26 cellular contexts compared by ENCODE assay signal in genomic region chr13:59538512-59538911, GRCh38.
"Had no signal": no experiment of that assay in that cellular context is flagged by ENCODE, and none has a peak within 500 bp of the region (broad histone marks: within the 10 kb centered on the region; RNA-seq: fewer than 3 reads in every experiment).

No MANE protein-coding gene starts in this region.

- H3K4me3 ChIP-seq: lung, mucosa of descending colon, right atrium auricular region, sigmoid colon, stomach, thyroid gland, vagina had no signal

- H3K36me3 ChIP-seq: right atrium auricular region, sigmoid colon, stomach, thyroid gland, vagina had no signal

- H3K4me1 ChIP-seq: parathyroid adenoma, right atrium auricular region, thyroid gland, vagina had no signal

- H3K9me3 ChIP-seq: mucosa of descending colon, right atrium auricular region, sigmoid colon, stomach, thyroid gland, vagina had no signal

- H2AFZ ChIP-seq: parathyroid adenoma had no signal

- H3K9me3 Mint-ChIP-seq: natural killer cell treated with Interleukin-12 subunit alpha and Interleukin-12 subunit beta and Interleukin-15 and Interleukin-18, amount 100 ng/mL, for 72 hours had no signal

- H3K36me3 Mint-ChIP-seq: memory B cell; mesothelial cell of epicardium; naive B cell; natural killer cell treated with Interleukin-12 subunit alpha and Interleukin-12 subunit beta and Interleukin-15 and Interleukin-18, amount 100 ng/mL, for 72 hours; stimulated activated effector memory CD8-positive, alpha-beta T cell treated with anti-CD3 and anti-CD28 coated beads, Interleukin-12 subunit alpha, Interleukin-12 subunit beta, amount 100 ng/mL, for 72 hours had no signal

- H3K27ac ChIP-seq: parathyroid adenoma, right atrium auricular region, sigmoid colon, stomach, thyroid gland, vagina had no signal

- H3K4me1 Mint-ChIP-seq: memory B cell; naive B cell; neural crest cell; stimulated activated effector memory CD8-positive, alpha-beta T cell treated with anti-CD3 and anti-CD28 coated beads, Interleukin-12 subunit alpha, Interleukin-12 subunit beta, amount 100 ng/mL, for 72 hours had no signal

- DNase-seq: cortex of kidney; effector memory CD8-positive, alpha-beta T cell; head of caudate nucleus; kidney; mucosa of descending colon; naive B cell; sigmoid colon; stimulated activated CD4-positive, alpha-beta T cell treated with anti-CD3 and anti-CD28 coated beads, Interleukin-2, amount 100 ng/mL, for 24 hours; stimulated activated CD4-positive, alpha-beta T cell treated with anti-CD3 and anti-CD28 coated beads, Interleukin-4, amount 100 ng/mL, for 24 hours; stimulated activated naive CD4-positive, alpha-beta T cell treated with Interleukin-2 at 50 U/mL for 16 hours; stomach; thyroid gland; trophoblast cell had no signal

- H3K27me3 ChIP-seq: right atrium auricular region, sigmoid colon, stomach, thyroid gland, vagina had no signal

- H3K9ac ChIP-seq: parathyroid adenoma had no signal

- ATAC-seq: effector memory CD8-positive, alpha-beta T cell; left lobe of liver; mucosa of descending colon; natural killer cell treated with Interleukin-12 subunit alpha and Interleukin-12 subunit beta and Interleukin-15 and Interleukin-18, amount 100 ng/mL, for 72 hours; stimulated activated effector memory CD8-positive, alpha-beta T cell treated with anti-CD3 and anti-CD28 coated beads, Interleukin-12 subunit alpha, Interleukin-12 subunit beta, amount 100 ng/mL, for 72 hours had no signal

- H3K79me2 ChIP-seq: parathyroid adenoma had no signal

- H3K27me3 Mint-ChIP-seq: effector memory CD8-positive, alpha-beta T cell; progenitor cell of endocrine pancreas had no signal

- H3K27ac Mint-ChIP-seq: effector memory CD8-positive, alpha-beta T cell; memory B cell; mesothelial cell of epicardium; naive B cell; natural killer cell treated with Interleukin-12 subunit alpha and Interleukin-12 subunit beta and Interleukin-15 and Interleukin-18, amount 100 ng/mL, for 72 hours; progenitor cell of endocrine pancreas; stimulated activated effector memory CD8-positive, alpha-beta T cell treated with anti-CD3 and anti-CD28 coated beads, Interleukin-12 subunit alpha, Interleukin-12 subunit beta, amount 100 ng/mL, for 72 hours had no signal

- H3K4me3 Mint-ChIP-seq: effector memory CD8-positive, alpha-beta T cell; memory B cell; mesothelial cell of epicardium; naive B cell; natural killer cell treated with Interleukin-12 subunit alpha and Interleukin-12 subunit beta and Interleukin-15 and Interleukin-18, amount 100 ng/mL, for 72 hours; neural crest cell; stimulated activated effector memory CD8-positive, alpha-beta T cell treated with anti-CD3 and anti-CD28 coated beads, Interleukin-12 subunit alpha, Interleukin-12 subunit beta, amount 100 ng/mL, for 72 hours had no signal

- FAIRE-seq: endometrium, frontal cortex, kidney had no signal
